1 cellular context compared by ENCODE assay signal in the genomic region with DNA sequence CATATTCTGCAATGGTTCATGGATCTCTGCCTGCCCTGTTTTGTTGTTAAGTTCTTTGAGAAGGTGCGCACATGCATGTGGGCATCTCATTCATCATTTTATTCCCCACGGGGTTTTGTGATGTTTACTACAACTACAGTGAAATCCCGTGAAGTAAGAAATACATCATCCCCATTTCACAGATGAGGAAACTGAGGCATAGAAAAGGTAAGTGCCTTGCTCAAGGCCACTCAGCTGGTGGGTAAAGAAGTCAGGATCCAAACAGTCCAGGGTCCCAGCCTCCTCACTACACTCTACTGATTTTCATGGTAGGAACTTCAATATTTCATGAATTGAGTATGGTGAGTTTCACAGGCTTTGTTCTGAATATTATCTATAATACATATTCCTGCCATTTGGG.
TF ChIP-seq lines count a peak whose summit lies in the region.

No MANE protein-coding gene starts in this region.

TF ChIP-seq in GM23338, 12 proteins besides CTCF, POLR2A, EP300 and RAD21 (continued from another document):
- TF ChIP-seq, protein P1, sequence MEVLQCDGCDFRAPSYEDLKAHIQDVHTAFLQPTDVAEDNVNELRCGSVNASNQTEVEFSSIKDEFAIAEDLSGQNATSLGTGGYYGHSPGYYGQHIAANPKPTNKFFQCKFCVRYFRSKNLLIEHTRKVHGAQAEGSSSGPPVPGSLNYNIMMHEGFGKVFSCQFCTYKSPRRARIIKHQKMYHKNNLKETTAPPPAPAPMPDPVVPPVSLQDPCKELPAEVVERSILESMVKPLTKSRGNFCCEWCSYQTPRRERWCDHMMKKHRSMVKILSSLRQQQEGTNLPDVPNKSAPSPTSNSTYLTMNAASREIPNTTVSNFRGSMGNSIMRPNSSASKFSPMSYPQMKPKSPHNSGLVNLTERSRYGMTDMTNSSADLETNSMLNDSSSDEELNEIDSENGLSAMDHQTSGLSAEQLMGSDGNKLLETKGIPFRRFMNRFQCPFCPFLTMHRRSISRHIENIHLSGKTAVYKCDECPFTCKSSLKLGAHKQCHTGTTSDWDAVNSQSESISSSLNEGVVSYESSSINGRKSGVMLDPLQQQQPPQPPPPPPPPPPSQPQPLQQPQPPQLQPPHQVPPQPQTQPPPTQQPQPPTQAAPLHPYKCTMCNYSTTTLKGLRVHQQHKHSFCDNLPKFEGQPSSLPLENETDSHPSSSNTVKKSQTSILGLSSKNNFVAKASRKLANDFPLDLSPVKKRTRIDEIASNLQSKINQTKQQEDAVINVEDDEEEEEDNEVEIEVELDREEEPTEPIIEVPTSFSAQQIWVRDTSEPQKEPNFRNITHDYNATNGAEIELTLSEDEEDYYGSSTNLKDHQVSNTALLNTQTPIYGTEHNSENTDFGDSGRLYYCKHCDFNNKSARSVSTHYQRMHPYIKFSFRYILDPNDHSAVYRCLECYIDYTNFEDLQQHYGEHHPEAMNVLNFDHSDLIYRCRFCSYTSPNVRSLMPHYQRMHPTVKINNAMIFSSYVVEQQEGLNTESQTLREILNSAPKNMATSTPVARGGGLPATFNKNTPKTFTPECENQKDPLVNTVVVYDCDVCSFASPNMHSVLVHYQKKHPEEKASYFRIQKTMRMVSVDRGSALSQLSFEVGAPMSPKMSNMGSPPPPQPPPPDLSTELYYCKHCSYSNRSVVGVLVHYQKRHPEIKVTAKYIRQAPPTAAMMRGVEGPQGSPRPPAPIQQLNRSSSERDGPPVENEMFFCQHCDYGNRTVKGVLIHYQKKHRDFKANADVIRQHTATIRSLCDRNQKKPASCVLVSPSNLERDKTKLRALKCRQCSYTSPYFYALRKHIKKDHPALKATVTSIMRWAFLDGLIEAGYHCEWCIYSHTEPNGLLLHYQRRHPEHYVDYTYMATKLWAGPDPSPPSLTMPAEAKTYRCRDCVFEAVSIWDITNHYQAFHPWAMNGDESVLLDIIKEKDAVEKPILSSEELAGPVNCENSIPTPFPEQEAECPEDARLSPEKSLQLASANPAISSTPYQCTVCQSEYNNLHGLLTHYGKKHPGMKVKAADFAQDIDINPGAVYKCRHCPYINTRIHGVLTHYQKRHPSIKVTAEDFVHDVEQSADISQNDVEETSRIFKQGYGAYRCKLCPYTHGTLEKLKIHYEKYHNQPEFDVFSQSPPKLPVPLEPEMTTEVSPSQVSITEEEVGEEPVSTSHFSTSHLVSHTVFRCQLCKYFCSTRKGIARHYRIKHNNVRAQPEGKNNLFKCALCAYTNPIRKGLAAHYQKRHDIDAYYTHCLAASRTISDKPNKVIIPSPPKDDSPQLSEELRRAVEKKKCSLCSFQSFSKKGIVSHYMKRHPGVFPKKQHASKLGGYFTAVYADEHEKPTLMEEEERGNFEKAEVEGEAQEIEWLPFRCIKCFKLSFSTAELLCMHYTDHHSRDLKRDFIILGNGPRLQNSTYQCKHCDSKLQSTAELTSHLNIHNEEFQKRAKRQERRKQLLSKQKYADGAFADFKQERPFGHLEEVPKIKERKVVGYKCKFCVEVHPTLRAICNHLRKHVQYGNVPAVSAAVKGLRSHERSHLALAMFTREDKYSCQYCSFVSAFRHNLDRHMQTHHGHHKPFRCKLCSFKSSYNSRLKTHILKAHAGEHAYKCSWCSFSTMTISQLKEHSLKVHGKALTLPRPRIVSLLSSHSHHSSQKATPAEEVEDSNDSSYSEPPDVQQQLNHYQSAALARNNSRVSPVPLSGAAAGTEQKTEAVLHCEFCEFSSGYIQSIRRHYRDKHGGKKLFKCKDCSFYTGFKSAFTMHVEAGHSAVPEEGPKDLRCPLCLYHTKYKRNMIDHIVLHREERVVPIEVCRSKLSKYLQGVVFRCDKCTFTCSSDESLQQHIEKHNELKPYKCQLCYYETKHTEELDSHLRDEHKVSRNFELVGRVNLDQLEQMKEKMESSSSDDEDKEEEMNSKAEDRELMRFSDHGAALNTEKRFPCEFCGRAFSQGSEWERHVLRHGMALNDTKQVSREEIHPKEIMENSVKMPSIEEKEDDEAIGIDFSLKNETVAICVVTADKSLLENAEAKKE (CRISPR knock-in tag; IDR thresholded peaks at IDR 0.05): no peak
- TF ChIP-seq, protein P2, sequence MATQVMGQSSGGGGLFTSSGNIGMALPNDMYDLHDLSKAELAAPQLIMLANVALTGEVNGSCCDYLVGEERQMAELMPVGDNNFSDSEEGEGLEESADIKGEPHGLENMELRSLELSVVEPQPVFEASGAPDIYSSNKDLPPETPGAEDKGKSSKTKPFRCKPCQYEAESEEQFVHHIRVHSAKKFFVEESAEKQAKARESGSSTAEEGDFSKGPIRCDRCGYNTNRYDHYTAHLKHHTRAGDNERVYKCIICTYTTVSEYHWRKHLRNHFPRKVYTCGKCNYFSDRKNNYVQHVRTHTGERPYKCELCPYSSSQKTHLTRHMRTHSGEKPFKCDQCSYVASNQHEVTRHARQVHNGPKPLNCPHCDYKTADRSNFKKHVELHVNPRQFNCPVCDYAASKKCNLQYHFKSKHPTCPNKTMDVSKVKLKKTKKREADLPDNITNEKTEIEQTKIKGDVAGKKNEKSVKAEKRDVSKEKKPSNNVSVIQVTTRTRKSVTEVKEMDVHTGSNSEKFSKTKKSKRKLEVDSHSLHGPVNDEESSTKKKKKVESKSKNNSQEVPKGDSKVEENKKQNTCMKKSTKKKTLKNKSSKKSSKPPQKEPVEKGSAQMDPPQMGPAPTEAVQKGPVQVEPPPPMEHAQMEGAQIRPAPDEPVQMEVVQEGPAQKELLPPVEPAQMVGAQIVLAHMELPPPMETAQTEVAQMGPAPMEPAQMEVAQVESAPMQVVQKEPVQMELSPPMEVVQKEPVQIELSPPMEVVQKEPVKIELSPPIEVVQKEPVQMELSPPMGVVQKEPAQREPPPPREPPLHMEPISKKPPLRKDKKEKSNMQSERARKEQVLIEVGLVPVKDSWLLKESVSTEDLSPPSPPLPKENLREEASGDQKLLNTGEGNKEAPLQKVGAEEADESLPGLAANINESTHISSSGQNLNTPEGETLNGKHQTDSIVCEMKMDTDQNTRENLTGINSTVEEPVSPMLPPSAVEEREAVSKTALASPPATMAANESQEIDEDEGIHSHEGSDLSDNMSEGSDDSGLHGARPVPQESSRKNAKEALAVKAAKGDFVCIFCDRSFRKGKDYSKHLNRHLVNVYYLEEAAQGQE (IDR thresholded peaks at IDR 0.05; ENCODE audit: unreplicated experiment): no peak
- TF ChIP-seq NANOG (IDR thresholded peaks at IDR 0.05; ENCODE audit: borderline replicate concordance) (no peak), STAT1 (IDR thresholded peaks at IDR 0.05; ENCODE audit: unreplicated experiment) (no peak), JUNB (IDR thresholded peaks at IDR 0.05; ENCODE audit: unreplicated experiment) (no peak), POLR2AphosphoS5 (IDR thresholded peaks at IDR 0.05; ENCODE audit: low read depth) (no peak), EZH2 (IDR thresholded peaks at IDR 0.05; ENCODE audit: low read depth, unreplicated experiment) (no peak), ZNF114 (CRISPR knock-in tag; IDR thresholded peaks at IDR 0.05) (no peak)
